Comparison of ENCODE assay signal across 10 cellular contexts in genomic region chr11:76459299-76459698, GRCh38. TPM values are rescaled to one million over a fixed set of nuclear protein-coding genes. Genes with fewer than 3 reads are reported as not detected.
DNase-seq lines count a peak whose midpoint lies in the region; ATAC-seq, FAIRE-seq and TF ChIP-seq lines count a peak whose summit lies in the region.
"Had no signal": no experiment of that assay in that cellular context is flagged by ENCODE, and none has a peak within 500 bp of the region (broad histone marks: within the 10 kb centered on the region; RNA-seq: fewer than 3 reads in every experiment).

No MANE protein-coding gene starts in this region.

- no peak overlapping the region for H3K9ac ChIP-seq in H1 (replicated peaks in 1 of 4; ENCODE audit: extremely low read depth in 1 of 4, low read depth in 3 of 4, low read length in 3 of 4)

- H3K4me3 Mint-ChIP-seq in activated CD4-positive, alpha-beta memory T cell treated with anti-CD3 and anti-CD28 coated beads, Interleukin-2, amount 10 ng/mL, durations not matched to agents 7 days and 5 days, result no peak overlapping the region
- H3K4me3 Mint-ChIP-seq: activated CD4-positive, alpha-beta T cell treated with anti-CD3 and anti-CD28 coated beads, Interleukin-2, amount 10 ng/mL, durations not matched to agents 7 days and 5 days had no signal

- H3K27ac Mint-ChIP-seq in activated CD4-positive, alpha-beta memory T cell treated with anti-CD3 and anti-CD28 coated beads, Interleukin-2, amount 10 ng/mL, durations not matched to agents 7 days and 5 days, result no peak overlapping the region
- H3K27ac Mint-ChIP-seq: activated CD4-positive, alpha-beta T cell treated with anti-CD3 and anti-CD28 coated beads, Interleukin-2, amount 10 ng/mL, durations not matched to agents 7 days and 5 days had no signal

- no peak overlapping the region for H3K14ac ChIP-seq in H1 (ENCODE audit: insufficient read length)

- CTCF ChIA-PET in H1 (lab: Charles Lee; ENCODE audit: partially characterized antibody), result interaction anchor here (0.9 to 3.5 kb wide), 24 partner anchors 9 to 96 kb away, joined by 3 to 26 read pairs (median 4); partner anchors contain the start of gene EMSY
- CTCF ChIA-PET in activated CD4-positive, alpha-beta memory T cell treated with anti-CD3 and anti-CD28 coated beads, Interleukin-2, amount 10 ng/mL, durations not matched to agents 7 days and 5 days (lab: Charles Lee), result interaction anchor here (1.1 to 1.9 kb wide), 2 partner anchors 11 to 34 kb away, joined by 3 to 4 read pairs; no protein-coding TSS in a partner anchor

- H3K9me3 ChIP-seq in H1 (ENCODE audit: insufficient read depth in 2 of 2, low read depth in 1 of 2, low read length in 1 of 2), result no peaks in the 10 kb centered on the region

- H3K79me2 ChIP-seq in H1 (ENCODE audit: control insufficient read depth in 1 of 2, insufficient read depth in 2 of 2, low read length in 2 of 2), result peaks cover 0 to 38% of the 10 kb centered on the region in 2 experiments; a peak in 2 of 4 replicates

- no peak overlapping the region for H2AK5ac ChIP-seq in H1 (ENCODE audit: low read depth, low read length)

- H3K79me1 ChIP-seq in H1 (ENCODE audit: low read depth, low read length), result no peaks in the 10 kb centered on the region

- peak; percentile 28 for FAIRE-seq in H1 (lab: Jason Lieb, UNC)

- no peak overlapping the region for H4K8ac ChIP-seq in H1 (ENCODE audit: extremely low read depth, insufficient read depth, low read length)

- no peaks in the 10 kb centered on the region for H3K9me3 Mint-ChIP-seq in activated CD4-positive, alpha-beta memory T cell treated with anti-CD3 and anti-CD28 coated beads, Interleukin-2, amount 10 ng/mL, durations not matched to agents 7 days and 5 days
- H3K9me3 Mint-ChIP-seq: activated CD4-positive, alpha-beta T cell treated with anti-CD3 and anti-CD28 coated beads, Interleukin-2, amount 10 ng/mL, durations not matched to agents 7 days and 5 days had no signal

- H2BK12ac ChIP-seq in H1 (ENCODE audit: low read depth, low read length), result no peak overlapping the region

- H3K4me3 ChIP-seq in H1 (ENCODE audit: extremely low read depth in 1 of 4, insufficient read depth in 2 of 4, low read depth in 3 of 4, low read length in 4 of 4), result no peak overlapping the region
- no peak overlapping the region for H3K4me3 ChIP-seq in retinal pigment epithelial cell (ENCODE audit: low read length)

- H3K18ac ChIP-seq in H1 (ENCODE audit: extremely low read depth, low read length), result no peak overlapping the region

- no peak overlapping the region for H2AFZ ChIP-seq in H1 (ENCODE audit: low read length)

- H4K91ac ChIP-seq in H1 (replicated peaks; ENCODE audit: insufficient read length, low read length), result no peak overlapping the region

- TF ChIP-seq RAD21 in H1 (IDR thresholded peaks at IDR 0.05 in 1 of 2, conservative IDR thresholded peaks at IDR 0.05 in 1 of 2; ENCODE audit: low read depth in 2 of 2, low read length in 2 of 2), result peak; percentile 33; a peak in 3 of 4 replicates

- TF ChIP-seq POLR2A in H1 (IDR thresholded peaks at IDR 0.05; ENCODE audit: control extremely low read depth in 1 of 2, low read depth in 2 of 2, low read length in 2 of 2), result no peak

- H3K36me3 ChIP-seq in H1 (ENCODE audit: control insufficient read depth in 2 of 4, insufficient read depth in 4 of 4, low read length in 3 of 4), result peaks cover 0 to 24% (median 8%) of the 10 kb centered on the region in 4 experiments; a peak in 5 of 8 replicates

- POLR2A ChIA-PET in H1 (lab: Charles Lee; ENCODE audit: partially characterized antibody), result interaction anchor here (1.1 to 2.0 kb wide), 3 partner anchors 10 to 18 kb away, joined by 3 to 5 read pairs (median 4); no protein-coding TSS in a partner anchor
- POLR2A ChIA-PET in activated CD4-positive, alpha-beta memory T cell treated with anti-CD3 and anti-CD28 coated beads, Interleukin-2, amount 10 ng/mL, durations not matched to agents 7 days and 5 days (lab: Charles Lee), result no interaction called here

- H3K4me1 Mint-ChIP-seq in activated CD4-positive, alpha-beta memory T cell treated with anti-CD3 and anti-CD28 coated beads, Interleukin-2, amount 10 ng/mL, durations not matched to agents 7 days and 5 days, result peaks cover 2% of the 10 kb centered on the region
- H3K4me1 Mint-ChIP-seq: activated CD4-positive, alpha-beta T cell treated with anti-CD3 and anti-CD28 coated beads, Interleukin-2, amount 10 ng/mL, durations not matched to agents 7 days and 5 days had no signal

- no peak overlapping the region for H2BK120ac ChIP-seq in H1 (replicated peaks; ENCODE audit: low read depth, low read length)

- ATAC-seq in left lobe of liver (no peak), GM21528 (IDR thresholded peaks at IDR 0.05; ENCODE audit: low FRiP score, unreplicated experiment) (no peak)

- TF ChIP-seq CTCF in H1 (IDR thresholded peaks at IDR 0.05; ENCODE audit: control extremely low read depth in 1 of 3, insufficient read depth in 1 of 3, low read depth in 1 of 3, low read length in 3 of 3) (peak in 2 of 3 experiments; percentile 15 to 51; a peak in 2 of 4 replicates), retinal pigment epithelial cell (conservative IDR thresholded peaks at IDR 0.05; ENCODE audit: low read depth, low read length) (peak; percentile 43)

- no peaks in the 10 kb centered on the region for H3K27me3 Mint-ChIP-seq in activated CD4-positive, alpha-beta memory T cell treated with anti-CD3 and anti-CD28 coated beads, Interleukin-2, amount 10 ng/mL, durations not matched to agents 7 days and 5 days
- H3K27me3 Mint-ChIP-seq: activated CD4-positive, alpha-beta T cell treated with anti-CD3 and anti-CD28 coated beads, Interleukin-2, amount 10 ng/mL, durations not matched to agents 7 days and 5 days had no signal

- H2BK15ac ChIP-seq in H1 (ENCODE audit: low read length), result no peak overlapping the region

- H3K4ac ChIP-seq in H1 (replicated peaks; ENCODE audit: insufficient read length, low read depth, low read length), result no peak overlapping the region

- 74% methylated on average over 4 of the region's 4 CpGs; no CpG with 5 or more reads in 1 of the 2 experiments for WGBS in H1 (ENCODE audit: extremely low coverage in 1 of 2, insufficient coverage in 1 of 2, insufficient read length in 1 of 2, insufficient replicate concordance in 2 of 2, low coverage in 1 of 2, low lambda C conversion rate in 2 of 2, missing lambda C conversion rate in 1 of 2), 2 experiments

- H3K23me2 ChIP-seq in H1 (ENCODE audit: low read depth, low read length), result no peaks in the 10 kb centered on the region

- no peak overlapping the region for H3K4me2 ChIP-seq in H1 (ENCODE audit: insufficient read depth in 1 of 2, low read depth in 2 of 2, low read length in 2 of 2)

- H2BK20ac ChIP-seq in H1 (ENCODE audit: low read length), result no peak overlapping the region

- no peak overlapping the region for H3K27ac ChIP-seq in H1 (ENCODE audit: low read depth, low read length)

- no peak for TF ChIP-seq EP300 in H1 (IDR thresholded peaks at IDR 0.05; ENCODE audit: borderline replicate concordance in 1 of 2, low read depth in 2 of 2, low read length in 2 of 2)

- peaks cover 0 to 2% of the 10 kb centered on the region in 2 experiments for H4K20me1 ChIP-seq in H1 (replicated peaks in 1 of 2; ENCODE audit: control insufficient read depth in 1 of 2, insufficient read depth in 2 of 2, low read length in 2 of 2)

- H2BK5ac ChIP-seq in H1 (ENCODE audit: low read depth, low read length), result no peak overlapping the region

- H3K36me3 Mint-ChIP-seq in activated CD4-positive, alpha-beta memory T cell treated with anti-CD3 and anti-CD28 coated beads, Interleukin-2, amount 10 ng/mL, durations not matched to agents 7 days and 5 days (ENCODE audit: low read depth), result peaks cover 33% of the 10 kb centered on the region

- H4K5ac ChIP-seq in H1 (ENCODE audit: insufficient read length, low read depth, low read length), result no peak overlapping the region

- H3K23ac ChIP-seq in H1 (ENCODE audit: insufficient read length), result no peak overlapping the region

- DNase-seq in DMS 273 (lab: John Stamatoyannopoulos, UW; ENCODE audit: unreplicated experiment), result peak; percentile 18
- no peak for DNase-seq in DMS 273 treated with DMSO at 0.1 percent for 48 hours (lab: John Stamatoyannopoulos, UW)
- DNase-seq in NCI-H2227 treated with DMSO at 0.1 percent for 48 hours (lab: John Stamatoyannopoulos, UW), result peak; percentile 15
- no peak for DNase-seq in H1 (ENCODE audit: low read depth in 1 of 2, low spot score in 2 of 2)
- DNase-seq in retinal pigment epithelial cell (ENCODE audit: low read depth), result no peak
- DNase-seq in activated CD4-positive, alpha-beta memory T cell treated with anti-CD3 and anti-CD28 coated beads, Interleukin-2, amount 10 ng/mL, durations not matched to agents 7 days and 5 days, result no peak
- DNase-seq in left lobe of liver (ENCODE audit: low spot score), result no peak
- DNase-seq: 8988T; activated CD4-positive, alpha-beta T cell treated with anti-CD3 and anti-CD28 coated beads, Interleukin-2, amount 10 ng/mL, durations not matched to agents 7 days and 5 days had no signal

- no peaks in the 10 kb centered on the region for H3K27me3 ChIP-seq in H1 (replicated peaks in 1 of 4; ENCODE audit: control insufficient read depth in 3 of 4, extremely low read depth in 1 of 4, insufficient read depth in 3 of 4, low read length in 3 of 4)

- H3K56ac ChIP-seq in H1 (replicated peaks; ENCODE audit: insufficient read length, low read depth, low read length), result no peak overlapping the region

- peaks cover 0 to 28% (median 7%) of the 10 kb centered on the region in 4 experiments; a peak in 3 of 7 replicates for H3K4me1 ChIP-seq in H1 (replicated peaks in 1 of 4; ENCODE audit: control insufficient read depth in 3 of 4, insufficient read depth in 4 of 4, low read length in 3 of 4)

TF ChIP-seq in H1, 55 proteins besides CTCF, POLR2A, EP300 and RAD21:
- TF ChIP-seq RNF2 (IDR thresholded peaks at IDR 0.05; ENCODE audit: borderline replicate concordance, low read depth, low read length, missing control alignments, poor library complexity, severe bottlenecking), result no peak
- TF ChIP-seq GABPA (IDR thresholded peaks at IDR 0.05; ENCODE audit: borderline replicate concordance, insufficient read depth, low read length), result no peak
- no peak for TF ChIP-seq CTBP2 (IDR thresholded peaks at IDR 0.05; ENCODE audit: borderline replicate concordance, insufficient read depth, insufficient read length, low read length)
- TF ChIP-seq RFX5 (IDR thresholded peaks at IDR 0.05; ENCODE audit: borderline replicate concordance, low read depth, low read length), result no peak

RNA-seq across cellular contexts. Expression of gene EMSY, which starts 14.5 kb away (rescaled TPM):
- 32.2 and 34.6 TPM in 2 replicates for total RNA-seq in H1 (2021; fragmentation: NEBNext Ultra II Directional; extraction: Animal tissue kit (Norgen Biotek cat#: 25700))
- polyA plus RNA-seq in H1 (2011; rRNA removed), result 26.5 and 29.6 TPM in 2 replicates
- polyA plus RNA-seq in H1 (2011; cell fraction: cytosol; rRNA removed), result 26.0 TPM
- 85.5 TPM for polyA plus RNA-seq in H1 (2011; cell fraction: nucleus; rRNA removed)
- polyA plus RNA-seq in H1 (2012, experiment 1 of 2), result 19.6 to 31.9 TPM (median 28.0 TPM) in 4 replicates
- polyA plus RNA-seq in H1 (2012, experiment 2 of 2), result 1.8 TPM
- polyA plus RNA-seq in H1 (2013, experiment 1 of 2), result 29.5 TPM
- 23.4 TPM for polyA plus RNA-seq in H1 (2013, experiment 2 of 2)
- polyA minus RNA-seq in H1 (2011; rRNA and poly(A)+ RNA removed), result 63.0 and 64.6 TPM in 2 replicates
- 21.4 TPM for polyA minus RNA-seq in H1 (2011; cell fraction: cytosol; rRNA and poly(A)+ RNA removed)
- 114 TPM for polyA minus RNA-seq in H1 (2011; cell fraction: nucleus; rRNA and poly(A)+ RNA removed)
- total RNA-seq in activated CD4-positive, alpha-beta memory T cell treated with anti-CD3 and anti-CD28 coated beads, Interleukin-2, amount 10 ng/mL, durations not matched to agents 7 days and 5 days, result 10 to 100 TPM; 33.9 to 35.5 TPM
- total RNA-seq in left lobe of liver, result 5.6 TPM

Comparison
In these comparisons a context has a peak if more than half of its experiments do, and no peak if none do; other contexts are left out.
1. DNase-seq: peak in DMS 273 (single experiment) and NCI-H2227 treated with DMSO at 0.1 percent for 48 hours (single experiment); none in DMS 273 treated with DMSO at 0.1 percent for 48 hours (single experiment), H1 (0 of 2), retinal pigment epithelial cell (single experiment), activated CD4-positive, alpha-beta memory T cell treated with anti-CD3 and anti-CD28 coated beads, Interleukin-2, amount 10 ng/mL, durations not matched to agents 7 days and 5 days (single experiment) and left lobe of liver (single experiment).